In genomic region chr7:102061981-102062390, GRCh38 we compare ENCODE assay signal across 8 cellular contexts.
DNase-seq lines count a peak whose midpoint lies in the region; ATAC-seq and TF ChIP-seq lines count a peak whose summit lies in the region.

No MANE protein-coding gene starts in this region.

- no peak for DNase-seq in CD4-positive, alpha-beta T cell
- DNase-seq in effector memory CD8-positive, alpha-beta T cell: no peak
- DNase-seq in NCI-H1092 (lab: John Stamatoyannopoulos, UW): no peak
- DNase-seq in ecto neural progenitor cell (ENCODE audit: low spot score): no peak
- no peak for DNase-seq in COLO829 (ENCODE audit: low spot score)
- DNase-seq in left ventricle myocardium inferior: no peak

- peaks cover 20% of the 10 kb centered on the region for H3K36me3 Mint-ChIP-seq in CD4-positive, alpha-beta T cell (ENCODE audit: low read depth)
- peaks cover 9% of the 10 kb centered on the region for H3K36me3 Mint-ChIP-seq in effector memory CD8-positive, alpha-beta T cell (ENCODE audit: insufficient read depth)

- no peak overlapping the region for H3K27ac Mint-ChIP-seq in CD4-positive, alpha-beta T cell
- no peak overlapping the region for H3K27ac Mint-ChIP-seq in effector memory CD8-positive, alpha-beta T cell

- peaks cover 39% of the 10 kb centered on the region for H3K4me1 ChIP-seq in left ventricle myocardium inferior

- TF ChIP-seq CTCF in CD4-positive, alpha-beta T cell (IDR thresholded peaks at IDR 0.05): no peak
- no peak for TF ChIP-seq CTCF in left ventricle myocardium inferior (IDR thresholded peaks at IDR 0.05; ENCODE audit: borderline replicate concordance)

- POLR2A ChIA-PET in CD4-positive, alpha-beta T cell (lab: Charles Lee): no interaction called here

- H3K27ac ChIP-seq in CD4-positive, alpha-beta T cell (ENCODE audit: low read depth, low read length): no peak overlapping the region
- no peak overlapping the region for H3K27ac ChIP-seq in left ventricle myocardium inferior (replicated peaks)

- H3K9me3 ChIP-seq in CD4-positive, alpha-beta T cell (ENCODE audit: control insufficient read depth, low read length): no peaks in the 10 kb centered on the region
- H3K9me3 ChIP-seq in left ventricle myocardium inferior (replicated peaks): no peaks in the 10 kb centered on the region

- H3K9me3 Mint-ChIP-seq in CD4-positive, alpha-beta T cell: no peaks in the 10 kb centered on the region
- no peaks in the 10 kb centered on the region for H3K9me3 Mint-ChIP-seq in effector memory CD8-positive, alpha-beta T cell

- peaks cover 6% of the 10 kb centered on the region for H3K4me1 Mint-ChIP-seq in CD4-positive, alpha-beta T cell (ENCODE audit: low read depth)
- H3K4me1 Mint-ChIP-seq in effector memory CD8-positive, alpha-beta T cell (ENCODE audit: low read depth in 2 of 2): peaks cover 3 to 9% of the 10 kb centered on the region in 2 donors

- H3K4me3 ChIP-seq in left ventricle myocardium inferior: no peak overlapping the region

- intact Hi-C loops in CD4-positive, alpha-beta T cell (cut with DNase I, micrococcal nuclease): no loop called here
- intact Hi-C loops in left ventricle myocardium inferior (cut with micrococcal nuclease): no loop called here

- H3K27me3 Mint-ChIP-seq in CD4-positive, alpha-beta T cell: no peaks in the 10 kb centered on the region
- no peaks in the 10 kb centered on the region for H3K27me3 Mint-ChIP-seq in effector memory CD8-positive, alpha-beta T cell

- ATAC-seq in CD4-positive, alpha-beta T cell (ENCODE audit: poor library complexity): peak; percentile 44
- ATAC-seq in GM19452 (IDR thresholded peaks at IDR 0.05; ENCODE audit: unreplicated experiment) (peak; percentile 76), HG03460 (IDR thresholded peaks at IDR 0.05; ENCODE audit: unreplicated experiment) (peak; percentile 88)
- ATAC-seq in effector memory CD8-positive, alpha-beta T cell (replicated peaks): peak; percentile 60

- H3K27me3 ChIP-seq in CD4-positive, alpha-beta T cell (ENCODE audit: control insufficient read depth, insufficient read depth, low read length): no peaks in the 10 kb centered on the region
- no peaks in the 10 kb centered on the region for H3K27me3 ChIP-seq in left ventricle myocardium inferior (ENCODE audit: low read depth)

- H3K4me3 Mint-ChIP-seq in CD4-positive, alpha-beta T cell: no peak overlapping the region
- no peak overlapping the region for H3K4me3 Mint-ChIP-seq in effector memory CD8-positive, alpha-beta T cell

- peaks cover 3% of the 10 kb centered on the region for H3K36me3 ChIP-seq in left ventricle myocardium inferior

- CTCF ChIA-PET in CD4-positive, alpha-beta T cell (lab: Charles Lee): no interaction called here
